In genomic region chr20:15296422-15296821, GRCh38 we compare ENCODE assay signal across 15 cellular contexts.
DNase-seq lines count a peak whose midpoint lies in the region; ATAC-seq, FAIRE-seq and TF ChIP-seq lines count a peak whose summit lies in the region.
"Had no signal": no experiment of that assay in that cellular context is flagged by ENCODE, and none has a peak within 500 bp of the region (broad histone marks: within the 10 kb centered on the region; RNA-seq: fewer than 3 reads in every experiment).

No MANE protein-coding gene starts in this region.

- H3K36me3 ChIP-seq in adipocyte (ENCODE audit: control insufficient read depth, insufficient read depth, low read length, severe bottlenecking) = no peaks in the 10 kb centered on the region
- H3K36me3 ChIP-seq in pancreas = no peaks in the 10 kb centered on the region
- H3K36me3 ChIP-seq: BLaER1 had no signal

- no peaks in the 10 kb centered on the region for H3K27me3 ChIP-seq in adipocyte (replicated peaks; ENCODE audit: control insufficient read depth, insufficient read depth, low read length)
- H3K27me3 ChIP-seq in pancreas = no peaks in the 10 kb centered on the region
- H3K27me3 ChIP-seq: BLaER1 had no signal

- intact Hi-C loops in pancreas (cut with DNase I) = no loop called here

- H3K4me3 ChIP-seq in adipocyte (ENCODE audit: low read length) (no peak overlapping the region), pancreas (no peak overlapping the region)
- H3K4me3 ChIP-seq: BLaER1 had no signal

- H3K4me1 ChIP-seq in adipocyte (ENCODE audit: control insufficient read depth, insufficient read depth, low read length) = no peaks in the 10 kb centered on the region
- H3K4me1 ChIP-seq in pancreas = peaks cover 0 to 9% (median 9%) of the 10 kb centered on the region in 3 donors

- peak in 3 of 4 donors; percentile 47 to 81 (median 67) for ATAC-seq in pancreas
- ATAC-seq in HG03108 (IDR thresholded peaks at IDR 0.05; ENCODE audit: unreplicated experiment) = no peak
- ATAC-seq: HepG2 had no signal

- H3K27ac ChIP-seq in 22Rv1 = peak overlapping the region; percentile 62
- no peak overlapping the region for H3K27ac ChIP-seq in pancreas
- H3K27ac ChIP-seq: BLaER1 had no signal

- TF ChIP-seq CTCF in 22Rv1 (IDR thresholded peaks at IDR 0.05) (no peak), pancreas (IDR thresholded peaks at IDR 0.05) (no peak)

- H3K9me3 ChIP-seq in adipocyte (ENCODE audit: control insufficient read depth, low read length) (no peaks in the 10 kb centered on the region), pancreas (no peaks in the 10 kb centered on the region)
- H3K9me3 ChIP-seq: BLaER1 had no signal

- FAIRE-seq in pancreas (lab: Jason Lieb, UNC) = no peak
- FAIRE-seq: GM18507, HepG2, HTR-8/SVneo had no signal

- DNase-seq in NCI-H1092 treated with DMSO at 0.1 percent for 48 hours (lab: John Stamatoyannopoulos, UW) = peak; percentile 16
- no peak for DNase-seq in NCI-H1092 (lab: John Stamatoyannopoulos, UW)
- peak; percentile 32 for DNase-seq in adipocyte (ENCODE audit: low read depth)
- DNase-seq in pancreas = no peak
- DNase-seq in activated CD4-positive, alpha-beta T cell treated with anti-CD3 and anti-CD28 coated beads for 4 hours = no peak
- DNase-seq: 8988T, AML-193, HCEC 1CT, HFFc6 had no signal

- no peak overlapping the region for H3K9ac ChIP-seq in adipocyte (ENCODE audit: low read length)
- H3K9ac ChIP-seq: BLaER1 had no signal

Comparison
In these comparisons a context has a peak if more than half of its experiments do, and no peak if none do; other contexts are left out.
1. DNase-seq: peak in NCI-H1092 treated with DMSO at 0.1 percent for 48 hours (single experiment) and adipocyte (single experiment); none in NCI-H1092 (single experiment), pancreas (0 of 6) and activated CD4-positive, alpha-beta T cell treated with anti-CD3 and anti-CD28 coated beads for 4 hours (0 of 2).